ENCODE assay signal across 27 cellular contexts in genomic region chr20:61513124-61514017, GRCh38.
"Had no signal": no experiment of that assay in that cellular context is flagged by ENCODE, and none has a peak within 500 bp of the region (broad histone marks: within the 10 kb centered on the region; RNA-seq: fewer than 3 reads in every experiment).

No MANE protein-coding gene starts in this region.

- DNase-seq: activated B cell treated with CpG ODN at 0.5 μM for 24 hours; activated CD4-positive, alpha-beta T cell treated with anti-CD3 and anti-CD28 coated beads for 1 hour; activated CD4-positive, alpha-beta T cell treated with anti-CD3 and anti-CD28 coated beads, Interleukin-2, amount 10 ng/mL, durations not matched to agents 24 days and 14 days; activated CD4-positive, alpha-beta T cell treated with anti-CD3 and anti-CD28 coated beads, Interleukin-2, amount 50 U/mL, for 48 hours; activated CD8-positive, alpha-beta memory T cell treated with anti-CD3 and anti-CD28 coated beads, Interleukin-2, amount 10 ng/mL, durations not matched to agents 7 days and 5 days; activated effector memory CD4-positive, alpha-beta T cell treated with Interleukin-2 at 50 U/mL for 16 hours; activated naive CD4-positive, alpha-beta T cell treated with Interleukin-2 at 50 U/mL for 16 hours; activated T-cell treated with anti-CD3 and anti-CD28 coated beads, Interleukin-2, amount 50 U/mL, for 24 hours; amygdala; brain microvascular endothelial cell; KG1; NCI-H1048; NCI-H146; NCI-H187 treated with DMSO at 0.1 percent for 48 hours; NCI-H2081 treated with DMSO at 0.1 percent for 48 hours; NCI-H2171; NCI-H345; NCI-H510A; NCI-H526 treated with DMSO at 0.1 percent for 48 hours; PC-3; T-cell; T-helper 2 cell; T1000 had no signal

- H3K36me3 Mint-ChIP-seq: activated CD8-positive, alpha-beta memory T cell treated with anti-CD3 and anti-CD28 coated beads, Interleukin-2, amount 10 ng/mL, durations not matched to agents 7 days and 5 days; activated naive CD8-positive, alpha-beta T cell; T-cell had no signal

- H3K27ac Mint-ChIP-seq: activated B cell treated with CpG ODN at 0.5 μM for 24 hours; activated CD4-positive, alpha-beta T cell treated with anti-CD3 and anti-CD28 coated beads, Interleukin-2, amount 10 ng/mL, durations not matched to agents 24 days and 14 days; activated CD8-positive, alpha-beta memory T cell treated with anti-CD3 and anti-CD28 coated beads, Interleukin-2, amount 10 ng/mL, durations not matched to agents 7 days and 5 days; activated naive CD8-positive, alpha-beta T cell; activated T-cell treated with anti-CD3 and anti-CD28 coated beads, Interleukin-2, amount 50 U/mL, for 24 hours; activated T-helper 1 cell treated with anti-CD3 and anti-CD28 coated beads, Interleukin-12 subunit alpha, Interleukin-12 subunit beta, Interleukin-2, Interleukin-4 antibody, amounts not matched to agents 30 ng/mL and 10 ng/mL and 1 ng/mL, durations not matched to agents 14 hours and 24 hours and 36 hours; T-cell had no signal

- H3K36me3 ChIP-seq: brain microvascular endothelial cell, cardiac muscle cell had no signal

- H3K27me3 ChIP-seq: brain microvascular endothelial cell, cardiac muscle cell had no signal

- H3K9me3 Mint-ChIP-seq: activated CD4-positive, alpha-beta T cell treated with anti-CD3 and anti-CD28 coated beads, Interleukin-2, amount 10 ng/mL, durations not matched to agents 24 days and 14 days; activated T-cell treated with anti-CD3 and anti-CD28 coated beads, Interleukin-2, amount 50 U/mL, for 24 hours; activated T-helper 1 cell treated with anti-CD3 and anti-CD28 coated beads, Interleukin-12 subunit alpha, Interleukin-12 subunit beta, Interleukin-2, Interleukin-4 antibody, amounts not matched to agents 30 ng/mL and 10 ng/mL and 1 ng/mL, durations not matched to agents 14 hours and 24 hours and 36 hours had no signal

- H3K4me3 ChIP-seq: cardiac muscle cell, SK-N-MC had no signal

- ATAC-seq: activated CD8-positive, alpha-beta memory T cell treated with anti-CD3 and anti-CD28 coated beads, Interleukin-2, amount 10 ng/mL, durations not matched to agents 7 days and 5 days; PC-3; T-cell had no signal

- H3K27ac ChIP-seq: brain microvascular endothelial cell, cardiac muscle cell, SK-N-MC had no signal

- H3K27me3 Mint-ChIP-seq: activated B cell treated with CpG ODN at 0.5 μM for 24 hours; activated CD4-positive, alpha-beta T cell treated with anti-CD3 and anti-CD28 coated beads, Interleukin-2, amount 10 ng/mL, durations not matched to agents 24 days and 14 days; activated CD8-positive, alpha-beta memory T cell treated with anti-CD3 and anti-CD28 coated beads, Interleukin-2, amount 10 ng/mL, durations not matched to agents 7 days and 5 days; activated T-cell treated with anti-CD3 and anti-CD28 coated beads, Interleukin-2, amount 50 U/mL, for 24 hours; T-cell had no signal

- H3K4me1 Mint-ChIP-seq: activated B cell treated with CpG ODN at 0.5 μM for 24 hours; activated CD4-positive, alpha-beta T cell treated with anti-CD3 and anti-CD28 coated beads, Interleukin-2, amount 10 ng/mL, durations not matched to agents 24 days and 14 days; activated CD8-positive, alpha-beta memory T cell treated with anti-CD3 and anti-CD28 coated beads, Interleukin-2, amount 10 ng/mL, durations not matched to agents 7 days and 5 days; T-cell had no signal

- H3K4me3 Mint-ChIP-seq: activated B cell treated with CpG ODN at 0.5 μM for 24 hours; activated CD4-positive, alpha-beta T cell treated with anti-CD3 and anti-CD28 coated beads, Interleukin-2, amount 10 ng/mL, durations not matched to agents 24 days and 14 days; activated CD8-positive, alpha-beta memory T cell treated with anti-CD3 and anti-CD28 coated beads, Interleukin-2, amount 10 ng/mL, durations not matched to agents 7 days and 5 days; activated naive CD8-positive, alpha-beta T cell; activated T-cell treated with anti-CD3 and anti-CD28 coated beads, Interleukin-2, amount 50 U/mL, for 24 hours; activated T-helper 1 cell treated with anti-CD3 and anti-CD28 coated beads, Interleukin-12 subunit alpha, Interleukin-12 subunit beta, Interleukin-2, Interleukin-4 antibody, amounts not matched to agents 30 ng/mL and 10 ng/mL and 1 ng/mL, durations not matched to agents 14 hours and 24 hours and 36 hours; T-cell had no signal
